ENCODE assay signal across 35 cellular contexts in the genomic region with DNA sequence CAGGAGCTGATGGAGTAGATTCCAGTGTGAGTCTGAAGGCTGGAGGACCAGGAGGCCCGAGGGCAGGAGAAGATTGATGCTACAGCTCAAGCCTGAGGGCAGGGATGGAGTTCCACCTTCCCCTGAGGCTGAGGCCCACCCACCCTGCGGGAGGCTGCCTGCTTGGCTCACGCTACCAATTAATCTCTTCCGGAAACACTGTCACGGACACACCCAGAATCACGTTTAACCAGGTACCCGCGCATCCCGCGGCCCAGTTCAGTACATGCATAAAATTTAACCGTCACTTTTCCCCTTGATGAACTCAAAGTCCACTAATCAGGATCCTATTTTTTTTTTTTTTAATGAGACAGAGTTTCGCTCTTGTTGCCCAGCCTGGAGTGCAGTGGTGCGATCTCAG. TPM values are rescaled to one million over a fixed set of nuclear protein-coding genes. Genes with fewer than 3 reads are reported as not detected.
A peak's percentile ranks its signal among the peaks of the same experiment; 100 is the strongest.
DNase-seq lines count a peak whose midpoint lies in the region; ATAC-seq and TF ChIP-seq lines count a peak whose summit lies in the region.
"Had no signal": no experiment of that assay in that cellular context is flagged by ENCODE, and none has a peak within 500 bp of the region (broad histone marks: within the 10 kb centered on the region; RNA-seq: fewer than 3 reads in every experiment).

No MANE protein-coding gene starts in this region.

- H3K4me1 Mint-ChIP-seq in Calu3 (ENCODE audit: low read depth, unreplicated experiment) (peaks cover 26% of the 10 kb centered on the region), HFFc6 (ENCODE audit: low read depth) (peaks cover 26% of the 10 kb centered on the region), nephron (peaks cover 22% of the 10 kb centered on the region)

- TF ChIP-seq CTCF in Calu3 (IDR thresholded peaks at IDR 0.05; ENCODE audit: unreplicated experiment) (no peak), HFFc6 (IDR thresholded peaks at IDR 0.05) (no peak), PC-9 (conservative IDR thresholded peaks at IDR 0.05) (no peak), nephron (IDR thresholded peaks at IDR 0.05; ENCODE audit: unreplicated experiment in 3 of 3) (no peak)

- H3K4me3 Mint-ChIP-seq in Calu3 (ENCODE audit: low read depth, unreplicated experiment) (no peak overlapping the region), HFFc6 (0 out of 2 replicates have a peak overlapping the region, but pooled peaks have one; percentile 7), nephron (peak overlapping the region in 2 of 3 experiments; percentile 38 to 62)
- H3K4me3 Mint-ChIP-seq: GM23338, H9 had no signal

- POLR2A ChIA-PET in PC-9 (lab: Charles Lee; ENCODE audit: unreplicated experiment): no interaction called here

- H3K79me2 ChIP-seq in PC-9 (ENCODE audit: low read depth): peaks cover 13% of the 10 kb centered on the region

- peak overlapping the region; percentile 10; the same call in 1 of the 2 replicates for H3K27ac ChIP-seq in PC-9

- H3K27ac Mint-ChIP-seq in Calu3 (ENCODE audit: unreplicated experiment) (no peak overlapping the region), HFFc6 (peak overlapping the region; percentile 7), nephron (peak overlapping the region; percentile 63 to 86 (median 80))
- H3K27ac Mint-ChIP-seq: GM23338 had no signal

- H2AFZ ChIP-seq in PC-9: no peak overlapping the region
- H2AFZ ChIP-seq: GM23338 had no signal

- no peaks in the 10 kb centered on the region for H3K9me2 ChIP-seq in PC-9 (ENCODE audit: insufficient read depth)

- ATAC-seq in HG02623 (IDR thresholded peaks at IDR 0.05; ENCODE audit: unreplicated experiment): no peak
- ATAC-seq: GM23338, HepG2, K562, PC-3 had no signal

- no peaks in the 10 kb centered on the region for H3K27me3 ChIP-seq in PC-9 (ENCODE audit: insufficient read depth, low read depth)

- intact Hi-C loops in Calu3 (cut with micrococcal nuclease; ENCODE audit: unreplicated experiment): no loop called here
- intact Hi-C loops in PC-9 (cut with micrococcal nuclease; ENCODE audit: unreplicated experiment): loop anchor here (10.0 kb wide), 3 partner anchors 326 to 1006 kb away; a partner anchor contains a TSS

- H3K4me2 ChIP-seq in PC-9: peak overlapping the region; percentile 96
- H3K4me2 ChIP-seq: GM23338 had no signal

- no peaks in the 10 kb centered on the region for H3K36me3 ChIP-seq in PC-9 (ENCODE audit: low read depth)

- no peak for DNase-seq in Calu3
- no peak for DNase-seq in HFFc6
- DNase-seq in PC-9: peak in 1 of 2 experiments; percentile 28
- DNase-seq in SW 1271 (lab: John Stamatoyannopoulos, UW): no peak
- DNase-seq in midbrain (lab: John Stamatoyannopoulos, UW): no peak
- DNase-seq in NCI-H1930 (lab: John Stamatoyannopoulos, UW): no peak
- DNase-seq: C1 segment of cervical spinal cord; Caco-2; CD4-positive, alpha-beta memory T cell; DMS 273 treated with DMSO at 0.1 percent for 48 hours; DMS79; EL; GF-D8; H9; Kasumi-1; MV-4-11; NCI-H1105 treated with DMSO at 0.1 percent for 48 hours; NCI-H1694; NCI-H2171 treated with DMSO at 0.1 percent for 48 hours; NCI-H345; NCI-H510A treated with DMSO at 0.1 percent for 48 hours; NCI-H82; NK-92 treated with Interleukin-12 subunit alpha and Interleukin-12 subunit beta, amount 100 ng/mL, for 24 hours; PC-3; RPMI8226; SHP77 had no signal

- no peaks in the 10 kb centered on the region for H4K20me1 ChIP-seq in PC-9 (ENCODE audit: insufficient read depth)

- peaks cover 41% of the 10 kb centered on the region for H3K4me1 ChIP-seq in PC-9 (replicated peaks; ENCODE audit: insufficient read depth)

- peak overlapping the region; percentile 72 for H3K4me3 ChIP-seq in PC-9
- H3K4me3 ChIP-seq: GM23338, K562 had no signal

- BruUV-seq in Calu3 (replicated peaks; lab: Mats Ljungman, UMichigan): TSS peak; percentile 62
- no TSS peak for BruUV-seq in PC-9 (replicated peaks; lab: Mats Ljungman, UMichigan)

- H3K36me3 Mint-ChIP-seq in Calu3 (ENCODE audit: insufficient read depth, unreplicated experiment): peaks cover 16% of the 10 kb centered on the region
- H3K36me3 Mint-ChIP-seq in HFFc6 (ENCODE audit: low read depth): no peaks in the 10 kb centered on the region
- no peaks in the 10 kb centered on the region for H3K36me3 Mint-ChIP-seq in nephron (ENCODE audit: low read depth)
- H3K36me3 Mint-ChIP-seq: CD4-positive, alpha-beta memory T cell had no signal

- H3K27me3 Mint-ChIP-seq in Calu3 (ENCODE audit: unreplicated experiment): peaks cover 17% of the 10 kb centered on the region
- H3K27me3 Mint-ChIP-seq in HFFc6 (ENCODE audit: insufficient read depth): peaks cover 2% of the 10 kb centered on the region
- peaks cover 4% of the 10 kb centered on the region for H3K27me3 Mint-ChIP-seq in nephron (ENCODE audit: low read depth)
- H3K27me3 Mint-ChIP-seq: CD4-positive, alpha-beta memory T cell had no signal

- no peaks in the 10 kb centered on the region for H3K9me3 Mint-ChIP-seq in Calu3 (ENCODE audit: low read depth, unreplicated experiment)
- no peaks in the 10 kb centered on the region for H3K9me3 Mint-ChIP-seq in HFFc6
- H3K9me3 Mint-ChIP-seq in nephron: no peaks in the 10 kb centered on the region
- H3K9me3 Mint-ChIP-seq: CD4-positive, alpha-beta memory T cell; GM23338; H9 had no signal

- peaks cover 69% of the 10 kb centered on the region for H3F3A ChIP-seq in PC-9 (ENCODE audit: insufficient read depth, low read depth)

- no peaks in the 10 kb centered on the region for H3K9me3 ChIP-seq in PC-9 (ENCODE audit: insufficient read depth, low read depth)
- H3K9me3 ChIP-seq: Caco-2 had no signal

- CTCF ChIA-PET in Calu3 (lab: Charles Lee): no interaction called here
- CTCF ChIA-PET in PC-9 (lab: Charles Lee): interaction anchor here (0.6 to 1.4 kb wide), 4 partner anchors 16 to 95 kb away, joined by 3 to 9 read pairs (median 4); no protein-coding TSS in a partner anchor

RNA-seq across cellular contexts. Expression of a gene that starts 5.2 kb away (rescaled TPM):
- 11.9 and 13.0 TPM in 2 replicates for total RNA-seq in Calu3 (2022)
- total RNA-seq in HFFc6 (2021; fragmentation: NEBNext Ultra II Directional; extraction: Animal tissue kit (Norgen Biotek cat#: 25700)): 10 to 100 TPM in 2 of 6 experiments, 1 to 10 TPM in 4; 8.6 to 11.3 (median 9.5) TPM
- 17.7 and 19.3 TPM in 2 replicates for total RNA-seq in PC-9 (2021)

RNA-seq across cellular contexts. Expression of a gene that starts 6.7 kb away (rescaled TPM):
- total RNA-seq in Calu3 (2022): not detected in 2 replicates
- total RNA-seq in HFFc6 (2021; fragmentation: NEBNext Ultra II Directional; extraction: Animal tissue kit (Norgen Biotek cat#: 25700)): not detected
- 0.73 and 0.74 TPM in 2 replicates for total RNA-seq in PC-9 (2021)
- total RNA-seq: A673; Caco-2; CD4-positive, alpha-beta memory T cell; HepG2; HT1080; K562; PC-3; SK-MEL-5; T-helper 1 cell treated with Interleukin-12 subunit alpha and Interleukin-12 subunit beta and Interleukin-4 antibody, amounts not matched to agents 30 ng/mL and 1 ng/mL, for 36 hours had no signal

RNA-seq across cellular contexts. Expression of a gene that starts 9.8 kb away (rescaled TPM):
- total RNA-seq in Calu3 (2022) (41.6 and 44.9 TPM in 2 replicates), PC-9 (2021) (92.4 and 113 TPM in 2 replicates)
- 10 to 100 TPM; 60.1 to 81.4 (median 66.8) TPM for total RNA-seq in HFFc6 (2021; fragmentation: NEBNext Ultra II Directional; extraction: Animal tissue kit (Norgen Biotek cat#: 25700))

RNA-seq across cellular contexts. Expression of a gene that starts 13.7 kb away (rescaled TPM):
- 49.6 and 60.6 TPM in 2 replicates for total RNA-seq in Calu3 (2022)
- 10 to 100 TPM; 53.3 to 72.0 (median 61.3) TPM for total RNA-seq in HFFc6 (2021; fragmentation: NEBNext Ultra II Directional; extraction: Animal tissue kit (Norgen Biotek cat#: 25700))
- 61.6 and 103 TPM in 2 replicates for total RNA-seq in PC-9 (2021)

RNA-seq across cellular contexts. Expression of a gene that starts 17.0 kb away (rescaled TPM):
- total RNA-seq in Calu3 (2022) (0.26 and 0.69 TPM in 2 replicates), PC-9 (2021) (3.9 and 4.8 TPM in 2 replicates)
- 10 to 100 TPM; 47.7 to 59.9 (median 51.9) TPM for total RNA-seq in HFFc6 (2021; fragmentation: NEBNext Ultra II Directional; extraction: Animal tissue kit (Norgen Biotek cat#: 25700))
- total RNA-seq: HepG2, PC-3, SK-MEL-5 had no signal
